In the genomic region with DNA sequence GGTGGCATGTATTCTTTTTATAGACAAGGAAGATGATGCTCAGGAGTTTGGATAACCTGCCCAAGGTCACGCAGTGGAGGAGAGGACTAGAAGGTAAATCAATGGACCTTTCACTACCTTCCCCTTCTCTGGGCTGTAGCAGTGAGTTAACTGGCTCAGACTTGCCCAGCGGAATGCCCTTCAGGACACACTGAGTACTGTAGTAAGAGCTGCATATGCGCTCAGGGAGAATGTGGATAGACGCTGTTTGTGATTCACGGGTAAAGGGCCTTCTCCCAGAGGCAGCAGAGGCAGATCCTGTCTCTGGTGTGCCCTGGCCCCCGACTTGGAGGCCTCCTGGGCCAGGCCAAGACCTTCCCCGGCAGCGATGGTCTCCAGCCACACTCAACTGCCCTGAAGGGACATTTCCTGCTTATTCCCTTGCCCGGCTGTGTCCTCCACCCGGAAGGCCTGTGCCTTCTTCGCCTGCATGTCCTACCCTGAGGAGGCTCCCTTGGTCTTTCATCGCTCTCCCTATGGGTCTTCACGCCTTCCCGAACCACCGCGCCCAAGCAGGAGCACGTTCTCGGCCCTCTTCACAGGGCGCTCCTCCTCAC, we compare ENCODE assay signal across 12 cellular contexts. TPM values are rescaled to one million over a fixed set of nuclear protein-coding genes. Genes with fewer than 3 reads are reported as not detected.
DNase-seq lines count a peak whose midpoint lies in the region; ATAC-seq, FAIRE-seq and TF ChIP-seq lines count a peak whose summit lies in the region.
"Had no signal": no experiment of that assay in that cellular context is flagged by ENCODE, and none has a peak within 500 bp of the region (broad histone marks: within the 10 kb centered on the region; RNA-seq: fewer than 3 reads in every experiment).

No MANE protein-coding gene starts in this region.

- H3K9me3 Mint-ChIP-seq in activated T-cell treated with anti-CD3 and anti-CD28 coated beads, Interleukin-2, amount 50 U/mL, for 72 hours: no peaks in the 10 kb centered on the region
- no peaks in the 10 kb centered on the region for H3K9me3 Mint-ChIP-seq in dendritic cell treated with granulocyte-macrophage colony-stimulating factor and Interleukin-4, amounts not matched to agents 40 ng/mL and 50 ng/mL, for 4 days
- H3K9me3 Mint-ChIP-seq in progenitor cell of endocrine pancreas (ENCODE audit: low read depth): no peaks in the 10 kb centered on the region

- no peak overlapping the region for H3K27ac Mint-ChIP-seq in activated T-cell treated with anti-CD3 and anti-CD28 coated beads, Interleukin-2, amount 50 U/mL, for 72 hours
- H3K27ac Mint-ChIP-seq in dendritic cell treated with granulocyte-macrophage colony-stimulating factor and Interleukin-4, amounts not matched to agents 40 ng/mL and 50 ng/mL, for 4 days: peak overlapping the region; percentile 72
- no peak overlapping the region for H3K27ac Mint-ChIP-seq in progenitor cell of endocrine pancreas

- H3K4me3 Mint-ChIP-seq in activated T-cell treated with anti-CD3 and anti-CD28 coated beads, Interleukin-2, amount 50 U/mL, for 72 hours: peak overlapping the region; percentile 87 to 88
- peak overlapping the region; percentile 65 for H3K4me3 Mint-ChIP-seq in dendritic cell treated with granulocyte-macrophage colony-stimulating factor and Interleukin-4, amounts not matched to agents 40 ng/mL and 50 ng/mL, for 4 days
- peak overlapping the region; percentile 70 for H3K4me3 Mint-ChIP-seq in progenitor cell of endocrine pancreas (ENCODE audit: low read depth)

- no peaks in the 10 kb centered on the region for H3K9me3 ChIP-seq in upper lobe of right lung
- H3K9me3 ChIP-seq: psoas muscle had no signal

- peaks cover 63% of the 10 kb centered on the region for H3K4me1 Mint-ChIP-seq in activated T-cell treated with anti-CD3 and anti-CD28 coated beads, Interleukin-2, amount 50 U/mL, for 72 hours (ENCODE audit: low read depth)
- peaks cover 30% of the 10 kb centered on the region for H3K4me1 Mint-ChIP-seq in dendritic cell treated with granulocyte-macrophage colony-stimulating factor and Interleukin-4, amounts not matched to agents 40 ng/mL and 50 ng/mL, for 4 days (ENCODE audit: low read depth)
- H3K4me1 Mint-ChIP-seq in progenitor cell of endocrine pancreas (ENCODE audit: low read depth): no peaks in the 10 kb centered on the region

- no peak overlapping the region for H3K4me3 ChIP-seq in upper lobe of right lung

- no peak for TF ChIP-seq CTCF in progenitor cell of endocrine pancreas (IDR thresholded peaks at IDR 0.05; ENCODE audit: unreplicated experiment)
- TF ChIP-seq CTCF in upper lobe of right lung (IDR thresholded peaks at IDR 0.05): no peak

- intact Hi-C loops in dendritic cell treated with granulocyte-macrophage colony-stimulating factor and Interleukin-4, amounts not matched to agents 40 ng/mL and 50 ng/mL, for 4 days (cut with micrococcal nuclease): loop anchor here (10.0 kb wide), 1 partner anchor 112 kb away; no protein-coding TSS in a partner anchor
- intact Hi-C loops in upper lobe of right lung (cut with DNase I): no loop called here

- peaks cover 4% of the 10 kb centered on the region for H3K4me1 ChIP-seq in upper lobe of right lung

- no peak for DNase-seq in activated T-cell treated with anti-CD3 and anti-CD28 coated beads, Interleukin-2, amount 50 U/mL, for 72 hours
- no peak for DNase-seq in activated T-cell treated with anti-CD3 and anti-CD28 coated beads, Interleukin-2, amount 50 U/mL, for 1 hour
- peak; percentile 43 for DNase-seq in NAMALWA (ENCODE audit: low spot score)
- DNase-seq in progenitor cell of endocrine pancreas (ENCODE audit: low spot score, unreplicated experiment): no peak
- no peak for DNase-seq in upper lobe of right lung
- no peak for DNase-seq in NCI-H2171 treated with DMSO at 0.1 percent for 48 hours (lab: John Stamatoyannopoulos, UW)
- DNase-seq in frontal cortex (ENCODE audit: low spot score in 2 of 2): no peak
- DNase-seq: activated CD4-positive, CD25-positive, alpha-beta regulatory T cell treated with anti-CD3 and anti-CD28 coated beads, Interleukin-2, amount 50 U/mL, for 72 hours; HCEC 1CT; psoas muscle had no signal

- H3K27me3 Mint-ChIP-seq in activated T-cell treated with anti-CD3 and anti-CD28 coated beads, Interleukin-2, amount 50 U/mL, for 72 hours (ENCODE audit: low read depth): no peaks in the 10 kb centered on the region
- peaks cover 8% of the 10 kb centered on the region for H3K27me3 Mint-ChIP-seq in dendritic cell treated with granulocyte-macrophage colony-stimulating factor and Interleukin-4, amounts not matched to agents 40 ng/mL and 50 ng/mL, for 4 days
- H3K27me3 Mint-ChIP-seq in progenitor cell of endocrine pancreas: peaks cover 80% of the 10 kb centered on the region

- peaks cover 24 to 27% of the 10 kb centered on the region in 2 donors for H3K36me3 Mint-ChIP-seq in activated T-cell treated with anti-CD3 and anti-CD28 coated beads, Interleukin-2, amount 50 U/mL, for 72 hours (ENCODE audit: insufficient read depth in 2 of 2)
- peaks cover 13% of the 10 kb centered on the region for H3K36me3 Mint-ChIP-seq in dendritic cell treated with granulocyte-macrophage colony-stimulating factor and Interleukin-4, amounts not matched to agents 40 ng/mL and 50 ng/mL, for 4 days (ENCODE audit: low read depth)
- no peaks in the 10 kb centered on the region for H3K36me3 Mint-ChIP-seq in progenitor cell of endocrine pancreas (ENCODE audit: insufficient read depth)

- ATAC-seq in activated T-cell treated with anti-CD3 and anti-CD28 coated beads, Interleukin-2, amount 50 U/mL, for 72 hours (replicated peaks in 1 of 2): no peak
- no peak for ATAC-seq in upper lobe of right lung
- ATAC-seq: psoas muscle had no signal

- no peak overlapping the region for H3K27ac ChIP-seq in upper lobe of right lung
- H3K27ac ChIP-seq: psoas muscle had no signal

- peaks cover 16% of the 10 kb centered on the region for H3K27me3 ChIP-seq in upper lobe of right lung

- no peaks in the 10 kb centered on the region for H3K36me3 ChIP-seq in upper lobe of right lung

- FAIRE-seq in frontal cortex (lab: Jason Lieb, UNC): no peak

RNA-seq across cellular contexts. Expression of a gene that starts 1.9 kb away (rescaled TPM):
- 100 to 1,000 TPM; 427 to 504 TPM for total RNA-seq in activated T-cell treated with anti-CD3 and anti-CD28 coated beads, Interleukin-2, amount 50 U/mL, for 72 hours
- 0.36 and 0.42 TPM in 2 replicates for total RNA-seq in progenitor cell of endocrine pancreas
- 41.4 TPM for total RNA-seq in upper lobe of right lung
- total RNA-seq in frontal cortex: 1.2 TPM
- total RNA-seq: M059J had no signal

Comparison
In these comparisons a context has a peak if more than half of its experiments do, and no peak if none do; other contexts are left out.
1. RNA of a gene that starts 1.9 kb away (total RNA-seq): 427 to 504 TPM in activated T-cell treated with anti-CD3 and anti-CD28 coated beads, Interleukin-2, amount 50 U/mL, for 72 hours and 41.4 TPM in upper lobe of right lung (single experiment); 1.2 TPM in frontal cortex (single experiment) and 0.36 to 0.42 TPM in progenitor cell of endocrine pancreas; every median in the first group is over 10 times any median in the second.
2. Peak in every context shown above with its lines, with median percentiles within 50 percentile points of each other: H3K4me3 Mint-ChIP-seq.